ENCODE assay signal across 18 cellular contexts in genomic region chr5:439181-439580, GRCh38. TPM values are rescaled to one million over a fixed set of nuclear protein-coding genes. Genes with fewer than 3 reads are reported as not detected.
DNase-seq lines count a peak whose midpoint lies in the region; ATAC-seq and TF ChIP-seq lines count a peak whose summit lies in the region.
"Had no signal": no experiment of that assay in that cellular context is flagged by ENCODE, and none has a peak within 500 bp of the region (broad histone marks: within the 10 kb centered on the region; RNA-seq: fewer than 3 reads in every experiment).

No MANE protein-coding gene starts in this region.

- peak overlapping the region; percentile 51 for H3K27ac Mint-ChIP-seq in central memory CD8-positive, alpha-beta T cell (ENCODE audit: low read depth)
- H3K27ac Mint-ChIP-seq in progenitor cell of endocrine pancreas (peak overlapping the region; percentile 85), type B pancreatic cell (no peak overlapping the region)
- H3K27ac Mint-ChIP-seq: HFFc6 had no signal

- H3K36me3 Mint-ChIP-seq in central memory CD8-positive, alpha-beta T cell (ENCODE audit: insufficient read depth): peaks cover 6% of the 10 kb centered on the region
- H3K36me3 Mint-ChIP-seq in progenitor cell of endocrine pancreas (ENCODE audit: insufficient read depth): no peaks in the 10 kb centered on the region
- H3K36me3 Mint-ChIP-seq in type B pancreatic cell: no peaks in the 10 kb centered on the region

- DNase-seq in cardiac septum (ENCODE audit: low spot score) (peak; percentile 63), right cardiac atrium (no peak), progenitor cell of endocrine pancreas (ENCODE audit: low spot score, unreplicated experiment) (peak; percentile 5), type B pancreatic cell (ENCODE audit: extremely low spot score, unreplicated experiment) (no peak)
- DNase-seq in central memory CD8-positive, alpha-beta T cell (ENCODE audit: low spot score in 2 of 2): no peak
- DNase-seq in activated CD4-positive, CD25-positive, alpha-beta regulatory T cell treated with anti-CD3 and anti-CD28 coated beads, Interleukin-2, amount 50 U/mL, for 72 hours: no peak
- DNase-seq: C1 segment of cervical spinal cord, HFFc6, KBM-7, NCI-H187, NCI-H2107, NCI-H510A treated with DMSO at 0.1 percent for 48 hours, NCI-H774, OCI-M1, SHP77 treated with DMSO at 0.1 percent for 48 hours had no signal

- H3K4me1 Mint-ChIP-seq in central memory CD8-positive, alpha-beta T cell: peaks cover 8% of the 10 kb centered on the region
- H3K4me1 Mint-ChIP-seq in progenitor cell of endocrine pancreas (ENCODE audit: low read depth): peaks cover 8% of the 10 kb centered on the region
- H3K4me1 Mint-ChIP-seq in type B pancreatic cell (ENCODE audit: unreplicated experiment): peaks cover 1% of the 10 kb centered on the region

- peaks cover 3% of the 10 kb centered on the region for H3K4me1 ChIP-seq in right cardiac atrium (ENCODE audit: control insufficient read depth, insufficient read depth, low read length)

- H3K27me3 Mint-ChIP-seq in central memory CD8-positive, alpha-beta T cell: peaks cover 24% of the 10 kb centered on the region
- H3K27me3 Mint-ChIP-seq in progenitor cell of endocrine pancreas: peaks cover 3% of the 10 kb centered on the region
- H3K27me3 Mint-ChIP-seq in type B pancreatic cell: no peaks in the 10 kb centered on the region

- H3K9me3 ChIP-seq in right cardiac atrium (ENCODE audit: control insufficient read depth, low read length): no peaks in the 10 kb centered on the region

- 90% methylated on average over 8 of the region's 8 CpGs for WGBS in right cardiac atrium

- no peak overlapping the region for H3K27ac ChIP-seq in right cardiac atrium (ENCODE audit: low read length)

- H3K9me3 Mint-ChIP-seq in central memory CD8-positive, alpha-beta T cell: no peaks in the 10 kb centered on the region
- H3K9me3 Mint-ChIP-seq in progenitor cell of endocrine pancreas (ENCODE audit: low read depth) (no peaks in the 10 kb centered on the region), type B pancreatic cell (no peaks in the 10 kb centered on the region)
- H3K9me3 Mint-ChIP-seq: HFFc6 had no signal

- H3K27me3 ChIP-seq in right cardiac atrium (ENCODE audit: control insufficient read depth, insufficient read depth): no peaks in the 10 kb centered on the region

- H3K4me3 Mint-ChIP-seq in central memory CD8-positive, alpha-beta T cell: no peak overlapping the region
- H3K4me3 Mint-ChIP-seq in progenitor cell of endocrine pancreas (ENCODE audit: low read depth) (no peak overlapping the region), type B pancreatic cell (peak overlapping the region; percentile 62)
- H3K4me3 Mint-ChIP-seq: HFFc6 had no signal

- no peak for ATAC-seq in right cardiac atrium
- no peak for ATAC-seq in central memory CD8-positive, alpha-beta T cell (replicated peaks; ENCODE audit: extremely low read depth, poor library complexity, severe bottlenecking)
- no peak for ATAC-seq in HG03095 (IDR thresholded peaks at IDR 0.05; ENCODE audit: unreplicated experiment)
- ATAC-seq in HG03460 (IDR thresholded peaks at IDR 0.05; ENCODE audit: unreplicated experiment): no peak
- ATAC-seq: HepG2 had no signal

- TF ChIP-seq CTCF in progenitor cell of endocrine pancreas (IDR thresholded peaks at IDR 0.05; ENCODE audit: unreplicated experiment): no peak
- TF ChIP-seq CTCF in type B pancreatic cell (conservative IDR thresholded peaks at IDR 0.05): no peak

- H3K4me3 ChIP-seq in right cardiac atrium (ENCODE audit: low read length): no peak overlapping the region

- intact Hi-C loops in cardiac septum (cut with DNase I): no loop called here
- intact Hi-C loops in right cardiac atrium (cut with DNase I): no loop called here

RNA-seq across cellular contexts. Expression of gene EXOC3, which starts 3.8 kb away (rescaled TPM):
- total RNA-seq in cardiac septum (42.9 TPM), right cardiac atrium (10 to 100 TPM; 42.4 to 50.2 (median 46.5) TPM), progenitor cell of endocrine pancreas (66.5 and 67.3 TPM in 2 replicates), type B pancreatic cell (ENCODE audit: low replicate concordance) (62.9 and 64.6 TPM in 2 replicates)
- 30.1 TPM for polyA plus RNA-seq in right cardiac atrium

Comparison
In these comparisons a context has a peak if more than half of its experiments do, and no peak if none do; other contexts are left out.
1. DNase-seq: peak in cardiac septum (single experiment) and progenitor cell of endocrine pancreas (single experiment); none in right cardiac atrium (0 of 3), central memory CD8-positive, alpha-beta T cell (0 of 2), type B pancreatic cell (single experiment) and activated CD4-positive, CD25-positive, alpha-beta regulatory T cell treated with anti-CD3 and anti-CD28 coated beads, Interleukin-2, amount 50 U/mL, for 72 hours (single experiment).